ENCODE assay signal across 2 cellular contexts in genomic region chr7:98816925-98817710, GRCh38.
TF ChIP-seq lines count a peak whose summit lies in the region.

No MANE protein-coding gene starts in this region.

TF ChIP-seq in A549, 52 proteins besides CTCF, POLR2A, EP300 and RAD21:
- TF ChIP-seq CHD2 (IDR thresholded peaks at IDR 0.05; ENCODE audit: low read length, partially characterized antibody) (no peak), MAFK (IDR thresholded peaks at IDR 0.05; ENCODE audit: partially characterized antibody) (peak; percentile 75)
TF ChIP-seq in A549: peak in this region for 1.

TF ChIP-seq in GM12878, 131 proteins besides CTCF, POLR2A, EP300 and RAD21:
- peak; percentile 29 for TF ChIP-seq NR2C2 (IDR thresholded peaks at IDR 0.05; ENCODE audit: borderline replicate concordance, control insufficient read depth, insufficient read length, low read depth)
- no peak for TF ChIP-seq RAD51 (IDR thresholded peaks at IDR 0.05)
